Comparison of ENCODE assay signal across 17 cellular contexts in the genomic region with DNA sequence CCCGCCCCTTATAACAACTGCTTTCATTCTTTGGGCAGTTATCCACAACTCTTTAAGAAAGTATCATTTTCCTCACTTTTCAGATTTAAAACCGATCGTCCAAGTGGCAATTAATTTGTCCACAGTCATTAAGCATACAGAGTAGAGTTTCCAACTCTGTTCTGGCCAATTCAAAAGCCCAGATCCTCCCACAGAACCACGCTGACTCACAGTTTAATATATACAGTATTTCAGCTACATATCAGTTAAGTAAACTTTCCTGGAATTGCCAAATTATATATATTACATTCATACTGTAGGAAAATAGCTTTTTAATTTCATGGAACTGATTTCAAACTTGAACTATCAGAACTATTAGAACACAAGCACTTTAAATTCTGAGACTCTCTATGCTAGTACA.
A peak's percentile ranks its signal among the peaks of the same experiment; 100 is the strongest.
DNase-seq lines count a peak whose midpoint lies in the region; ATAC-seq and TF ChIP-seq lines count a peak whose summit lies in the region.
"Had no signal": no experiment of that assay in that cellular context is flagged by ENCODE, and none has a peak within 500 bp of the region (broad histone marks: within the 10 kb centered on the region; RNA-seq: fewer than 3 reads in every experiment).

No MANE protein-coding gene starts in this region.

- DNase-seq in ELR (ENCODE audit: low read depth) (peak; percentile 14), MG63 (peak; percentile 26), astrocyte of the hippocampus (ENCODE audit: low read depth, low spot score) (peak; percentile 5), smooth muscle cell (lab: John Stamatoyannopoulos, UW; ENCODE audit: unreplicated experiment) (no peak), GM13976 (ENCODE audit: low spot score) (no peak)
- DNase-seq: AML-193; Caco-2; CD4-positive, alpha-beta T cell; GDM1; H9 had no signal

- no peak for TF ChIP-seq CTCF in smooth muscle cell (IDR thresholded peaks at IDR 0.05; ENCODE audit: borderline replicate concordance, insufficient read depth, poor library complexity, severe bottlenecking)
- TF ChIP-seq CTCF in GM13976 (IDR thresholded peaks at IDR 0.05; ENCODE audit: borderline replicate concordance, control extremely low read depth, extremely low read depth, insufficient read depth, missing control alignments) = no peak

- H3K79me2 ChIP-seq in smooth muscle cell (ENCODE audit: low read depth) = no peaks in the 10 kb centered on the region

- 66% methylated on average over 4 of the region's 4 CpGs for WGBS in smooth muscle cell (ENCODE audit: low lambda C conversion rate)

- ATAC-seq in GM18517 (IDR thresholded peaks at IDR 0.05; ENCODE audit: unreplicated experiment) (no peak), GM21360 (IDR thresholded peaks at IDR 0.05; ENCODE audit: unreplicated experiment) (no peak)
- ATAC-seq: A549, K562 had no signal

- H4K20me1 ChIP-seq in smooth muscle cell (ENCODE audit: low read depth) = no peaks in the 10 kb centered on the region

- in situ Hi-C loops in GM13976 (cut with MboI; ENCODE audit: low sequenced_read_pairs, unreplicated experiment) = no loop called here

- no peaks in the 10 kb centered on the region for H3F3A ChIP-seq in smooth muscle cell (ENCODE audit: low read depth)

- H3K36me3 ChIP-seq in MG63 = no peaks in the 10 kb centered on the region
- no peaks in the 10 kb centered on the region for H3K36me3 ChIP-seq in smooth muscle cell (ENCODE audit: low read depth)

- H3K27me3 ChIP-seq in MG63 (no peaks in the 10 kb centered on the region), smooth muscle cell (ENCODE audit: low read depth) (peaks cover 4% of the 10 kb centered on the region)

- H3K4me1 ChIP-seq in smooth muscle cell (ENCODE audit: low read depth) = no peaks in the 10 kb centered on the region
- H3K4me1 ChIP-seq: A549, Caco-2 had no signal

- H3K4me2 ChIP-seq in smooth muscle cell = peak overlapping the region; percentile 3
- H3K4me2 ChIP-seq: A549 had no signal

- H3K27ac ChIP-seq in smooth muscle cell (ENCODE audit: low read depth) = no peak overlapping the region
- H3K27ac ChIP-seq: 22Rv1, A549, C4-2B, HL-60 had no signal

- H3K9me3 ChIP-seq in MG63 = no peaks in the 10 kb centered on the region
- no peaks in the 10 kb centered on the region for H3K9me3 ChIP-seq in smooth muscle cell (replicated peaks; ENCODE audit: low read depth)
- H3K9me3 ChIP-seq: A549, Caco-2 had no signal

- H2AFZ ChIP-seq in smooth muscle cell (ENCODE audit: low read depth) = no peak overlapping the region

- no peak overlapping the region for H3K4me3 ChIP-seq in MG63
- no peak overlapping the region for H3K4me3 ChIP-seq in smooth muscle cell
- H3K4me3 ChIP-seq: A549, K562 had no signal

- H3K9ac ChIP-seq in smooth muscle cell (ENCODE audit: low read depth) = no peak overlapping the region

Comparison
In these comparisons a context has a peak if more than half of its experiments do, and no peak if none do; other contexts are left out.
1. DNase-seq: peak in ELR (single experiment), MG63 (single experiment) and astrocyte of the hippocampus (single experiment); none in smooth muscle cell (single experiment) and GM13976 (single experiment).